Comparison of ENCODE assay signal across 27 cellular contexts in genomic region chr20:61457725-61458124, GRCh38.
"Had no signal": no experiment of that assay in that cellular context is flagged by ENCODE, and none has a peak within 500 bp of the region (broad histone marks: within the 10 kb centered on the region; RNA-seq: fewer than 3 reads in every experiment).

No MANE protein-coding gene starts in this region.

- ATAC-seq: esophagus mucosa; gastrocnemius medialis; left ventricle myocardium superior; lower lobe of right lung; mucosa of descending colon; stimulated activated naive B cell treated with anti-CD40 and anti-IgM and Interleukin-4, amounts not matched to agents 10 μg/mL and 1 μg/mL and 100 μg/mL, for 72 hours; upper lobe of right lung had no signal

- H3K27ac ChIP-seq: epithelial cell of prostate, gastrocnemius medialis, lower lobe of right lung, prostate gland, right atrium auricular region, sigmoid colon, thoracic aorta, tibial nerve, upper lobe of right lung, vagina had no signal

- H3K27me3 ChIP-seq: gastrocnemius medialis, right atrium auricular region, tibial nerve, vagina had no signal

- H3K9me3 ChIP-seq: gastrocnemius medialis, lower lobe of right lung, mucosa of descending colon, prostate gland, right atrium auricular region, sigmoid colon, thoracic aorta, tibial nerve, upper lobe of right lung, vagina had no signal

- H3K4me3 Mint-ChIP-seq: dendritic cell treated with granulocyte-macrophage colony-stimulating factor and Interleukin-4, amounts not matched to agents 40 ng/mL and 50 ng/mL, for 4 days; endodermal cell; memory B cell; mesothelial cell of epicardium; naive B cell; natural killer cell treated with Interleukin-12 subunit alpha and Interleukin-12 subunit beta and Interleukin-15 and Interleukin-18, amount 100 ng/mL, for 72 hours; neural crest cell; stimulated activated naive B cell treated with anti-CD40 and anti-IgM and Interleukin-4, amounts not matched to agents 10 μg/mL and 1 μg/mL and 100 μg/mL, for 72 hours; stimulated activated naive CD8-positive, alpha-beta T cell treated with anti-CD3 and anti-CD28 coated beads, Interleukin-15, Interleukin-2, amounts not matched to agents 100 ng/mL and 50 ng/mL, for 24 hours had no signal

- FAIRE-seq: colon, keratinocyte had no signal

- H3K4me3 ChIP-seq: gastrocnemius medialis, lower lobe of right lung, mucosa of descending colon, prostate gland, right atrium auricular region, sigmoid colon, thoracic aorta, tibial nerve, upper lobe of right lung, vagina had no signal

- H3K4me1 ChIP-seq: gastrocnemius medialis, lower lobe of right lung, prostate gland, right atrium auricular region, sigmoid colon, tibial nerve, upper lobe of right lung, vagina had no signal

- H3K27ac Mint-ChIP-seq: dendritic cell treated with granulocyte-macrophage colony-stimulating factor and Interleukin-4, amounts not matched to agents 40 ng/mL and 50 ng/mL, for 4 days; endodermal cell; memory B cell; mesothelial cell of epicardium; naive B cell; natural killer cell treated with Interleukin-12 subunit alpha and Interleukin-12 subunit beta and Interleukin-15 and Interleukin-18, amount 100 ng/mL, for 72 hours; stimulated activated naive B cell treated with anti-CD40 and anti-IgM and Interleukin-4, amounts not matched to agents 10 μg/mL and 1 μg/mL and 100 μg/mL, for 72 hours; stimulated activated naive CD8-positive, alpha-beta T cell treated with anti-CD3 and anti-CD28 coated beads, Interleukin-15, Interleukin-2, amounts not matched to agents 100 ng/mL and 50 ng/mL, for 24 hours had no signal

- H3K4me1 Mint-ChIP-seq: memory B cell; mesothelial cell of epicardium; naive B cell; stimulated activated naive B cell treated with anti-CD40 and anti-IgM and Interleukin-4, amounts not matched to agents 10 μg/mL and 1 μg/mL and 100 μg/mL, for 72 hours had no signal

- H3K9me3 Mint-ChIP-seq: natural killer cell treated with Interleukin-12 subunit alpha and Interleukin-12 subunit beta and Interleukin-15 and Interleukin-18, amount 100 ng/mL, for 72 hours had no signal

- H3K36me3 ChIP-seq: gastrocnemius medialis, lower lobe of right lung, prostate gland, right atrium auricular region, sigmoid colon, thoracic aorta, tibial nerve, upper lobe of right lung, vagina had no signal

- DNase-seq: effector CD8-positive, alpha-beta T cell; endodermal cell; foreskin fibroblast; gastrocnemius medialis; left ventricle myocardium superior; lower lobe of right lung; mucosa of descending colon; naive B cell; sigmoid colon; stimulated activated CD4-positive, alpha-beta T cell treated with anti-CD3 and anti-CD28 coated beads, Interleukin-4, amount 100 ng/mL, for 4 hours; stimulated activated naive B cell treated with anti-CD40 and anti-IgM and Interleukin-4, amounts not matched to agents 10 μg/mL and 1 μg/mL and 100 μg/mL, for 72 hours; upper lobe of right lung had no signal

- H3K36me3 Mint-ChIP-seq: memory B cell; mesothelial cell of epicardium; natural killer cell treated with Interleukin-12 subunit alpha and Interleukin-12 subunit beta and Interleukin-15 and Interleukin-18, amount 100 ng/mL, for 72 hours; stimulated activated naive B cell treated with anti-CD40 and anti-IgM and Interleukin-4, amounts not matched to agents 10 μg/mL and 1 μg/mL and 100 μg/mL, for 72 hours had no signal
